ENCODE assay signal across 8 cellular contexts in the genomic region with DNA sequence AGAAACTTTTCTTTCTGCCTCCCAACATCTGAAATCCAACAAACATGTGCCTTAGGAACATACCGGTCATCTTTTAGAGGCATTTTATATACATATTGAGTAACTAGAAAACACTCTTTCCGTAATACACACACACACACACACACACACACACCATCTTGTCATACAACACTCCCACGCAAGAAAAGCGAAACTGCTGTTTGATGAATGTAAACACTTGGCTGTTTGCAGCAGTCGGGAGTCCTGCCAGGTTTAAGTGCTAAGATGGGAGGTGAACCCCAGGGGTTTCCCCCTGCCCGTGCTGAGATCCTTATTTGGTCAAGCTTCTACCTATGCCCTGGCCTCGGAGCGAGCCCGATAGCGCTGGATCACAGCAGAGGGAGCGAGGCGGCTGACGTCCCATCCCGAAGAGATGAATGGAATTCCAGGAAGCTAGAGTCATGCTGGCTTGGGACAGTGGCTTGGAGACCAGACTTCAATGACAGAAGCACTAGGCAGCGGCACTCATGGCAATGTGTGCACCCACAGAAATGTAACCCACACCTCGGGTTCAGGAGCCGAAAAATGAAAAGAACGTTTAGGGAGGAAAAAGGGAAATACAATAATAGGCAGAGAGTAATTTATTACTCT. TPM values are rescaled to one million over a fixed set of nuclear protein-coding genes. Genes with fewer than 3 reads are reported as not detected.
DNase-seq lines count a peak whose midpoint lies in the region; ATAC-seq and TF ChIP-seq lines count a peak whose summit lies in the region.

No MANE protein-coding gene starts in this region.

- peaks cover 21 to 61% (median 44%) of the 10 kb centered on the region in 3 donors for H3K27me3 Mint-ChIP-seq in CD14-positive monocyte (ENCODE audit: low read depth in 3 of 3)
- no peaks in the 10 kb centered on the region for H3K27me3 Mint-ChIP-seq in MCF 10A (ENCODE audit: insufficient read depth, unreplicated experiment)

- DNase-seq in CD14-positive monocyte (ENCODE audit: low spot score) = no peak
- peak; percentile 44 for DNase-seq in HT-29 (ENCODE audit: low spot score)
- peak; percentile 90 for DNase-seq in MCF 10A (ENCODE audit: unreplicated experiment)
- DNase-seq in NCI-H2107 treated with DMSO at 0.1 percent for 48 hours (lab: John Stamatoyannopoulos, UW; ENCODE audit: unreplicated experiment) = no peak
- no peak for DNase-seq in activated CD4-positive, alpha-beta T cell treated with anti-CD3 and anti-CD28 coated beads for 4 hours

- H3K36me3 Mint-ChIP-seq in CD14-positive monocyte (peaks cover 36 to 39% of the 10 kb centered on the region in 2 donors), MCF 10A (ENCODE audit: insufficient read depth, unreplicated experiment) (peaks cover 34% of the 10 kb centered on the region)

- H3K4me1 ChIP-seq in iPS-20b (ENCODE audit: insufficient read depth, low read length) (peaks cover 21% of the 10 kb centered on the region), skeletal muscle tissue (ENCODE audit: control insufficient read depth in 3 of 3, insufficient read depth in 3 of 3, low read length in 3 of 3) (peaks cover 4 to 25% (median 14%) of the 10 kb centered on the region in 3 donors)

- H3K27ac Mint-ChIP-seq in CD14-positive monocyte = peak overlapping the region; percentile 38 to 91 (median 84)
- H3K27ac Mint-ChIP-seq in MCF 10A (ENCODE audit: low read depth, unreplicated experiment) = peak overlapping the region; percentile 24

- H3K4me3 ChIP-seq in iPS-20b (ENCODE audit: low read length) (peak overlapping the region; percentile 84), skeletal muscle tissue (ENCODE audit: low read length in 3 of 3) (peak overlapping the region; percentile 62 to 76 (median 67))

- H3K36me3 ChIP-seq in iPS-20b (ENCODE audit: insufficient read depth, low read depth, low read length) = peaks cover 29% of the 10 kb centered on the region
- no peaks in the 10 kb centered on the region for H3K36me3 ChIP-seq in skeletal muscle tissue (ENCODE audit: control insufficient read depth in 3 of 3, insufficient read depth in 3 of 3, low read length in 3 of 3)

- H3K4me1 Mint-ChIP-seq in CD14-positive monocyte (peaks cover 42% of the 10 kb centered on the region), MCF 10A (ENCODE audit: insufficient read depth, unreplicated experiment) (peaks cover 36% of the 10 kb centered on the region)

- TF ChIP-seq CTCF in CD14-positive monocyte (IDR thresholded peaks at IDR 0.05) = no peak
- TF ChIP-seq CTCF in MCF 10A (IDR thresholded peaks at IDR 0.05; ENCODE audit: unreplicated experiment) = no peak

- H3K4me3 Mint-ChIP-seq in CD14-positive monocyte (peak overlapping the region; percentile 98), MCF 10A (ENCODE audit: unreplicated experiment) (peak overlapping the region; percentile 78)

- POLR2A ChIA-PET in MCF 10A (lab: Yijun Ruan, JAX) = interaction anchor here (0.6 to 4.7 kb wide), 26 partner anchors 25 to 872 kb away, joined by 3 to 69 read pairs (median 5); no protein-coding TSS in a partner anchor

- H3K9me3 ChIP-seq in iPS-20b (ENCODE audit: insufficient read depth, low read depth, low read length) (no peaks in the 10 kb centered on the region), skeletal muscle tissue (ENCODE audit: control insufficient read depth in 3 of 3, low read length in 3 of 3) (no peaks in the 10 kb centered on the region)

- H3K9me3 Mint-ChIP-seq in CD14-positive monocyte (peaks cover 0 to 5% (median 2%) of the 10 kb centered on the region in 7 donors), MCF 10A (ENCODE audit: unreplicated experiment) (no peaks in the 10 kb centered on the region)

- BruUV-seq in MCF 10A (replicated peaks; lab: Mats Ljungman, UMichigan) = no TSS peak

- H3K27me3 ChIP-seq in iPS-20b (ENCODE audit: insufficient read depth, low read length) (peaks cover 14% of the 10 kb centered on the region), skeletal muscle tissue (ENCODE audit: control insufficient read depth in 3 of 3, insufficient read depth in 3 of 3, low read length in 3 of 3) (peaks cover 0 to 3% (median 2%) of the 10 kb centered on the region in 3 donors)

- H3K9ac ChIP-seq in iPS-20b (ENCODE audit: low read depth, low read length) (peak overlapping the region; percentile 81; the same call in 1 of the 2 replicates), skeletal muscle tissue (ENCODE audit: low read depth in 1 of 3, low read length in 3 of 3) (peak overlapping the region; percentile 52 to 71 (median 70))

- peak overlapping the region; percentile 68 for H3K27ac ChIP-seq in iPS-20b (ENCODE audit: low read length)
- H3K27ac ChIP-seq in skeletal muscle tissue (ENCODE audit: low read depth, low read length) = peak overlapping the region; percentile 77

- ATAC-seq in HG03039 (IDR thresholded peaks at IDR 0.05; ENCODE audit: unreplicated experiment) = no peak

- intact Hi-C loops in CD14-positive monocyte (cut with micrococcal nuclease) = loop anchor here (2.0 to 10.0 kb wide), 9 partner anchors 115 to 762 kb away; no protein-coding TSS in a partner anchor
- intact Hi-C loops in MCF 10A (cut with micrococcal nuclease) = loop anchor here (1.0 to 5.0 kb wide), 8 partner anchors 67 to 872 kb away; no protein-coding TSS in a partner anchor

- CTCF ChIA-PET in MCF 10A (lab: Yijun Ruan, JAX) = interaction anchor here (0.6 to 8.4 kb wide), 41 partner anchors 9 to 874 kb away, joined by 3 to 141 read pairs (median 5); no protein-coding TSS in a partner anchor

RNA-seq across cellular contexts. Expression of gene THBS1, which starts 1.3 kb away (rescaled TPM):
- polyA plus RNA-seq in CD14-positive monocyte = 10 to 100 TPM in 1 of 2 donors, under 1 TPM in 1; 0.52 to 55.4 TPM
- total RNA-seq in HT-29 (2014; rRNA removed; shearing (Covaris generic)) = 5.6 and 12.5 TPM in 2 replicates
- total RNA-seq in MCF 10A (2022) = 103 and 393 TPM in 2 replicates
- total RNA-seq in skeletal muscle tissue = 150 TPM

Comparison
In these comparisons a context has a peak if more than half of its experiments do, and no peak if none do; other contexts are left out.
1. DNase-seq: peak in HT-29 (single experiment) and MCF 10A (single experiment); none in CD14-positive monocyte (single experiment), NCI-H2107 treated with DMSO at 0.1 percent for 48 hours (single experiment) and activated CD4-positive, alpha-beta T cell treated with anti-CD3 and anti-CD28 coated beads for 4 hours (0 of 2).